ENCODE assay signal across 23 cellular contexts in genomic region chr1:172589553-172589952, GRCh38. TPM values are rescaled to one million over a fixed set of nuclear protein-coding genes. Genes with fewer than 3 reads are reported as not detected.
A peak's percentile ranks its signal among the peaks of the same experiment; 100 is the strongest.
DNase-seq lines count a peak whose midpoint lies in the region; ATAC-seq, FAIRE-seq and TF ChIP-seq lines count a peak whose summit lies in the region.
"Had no signal": no experiment of that assay in that cellular context is flagged by ENCODE, and none has a peak within 500 bp of the region (broad histone marks: within the 10 kb centered on the region; RNA-seq: fewer than 3 reads in every experiment).

No MANE protein-coding gene starts in this region.

- H3K36me3 ChIP-seq in Panc1 (ENCODE audit: control insufficient read depth, insufficient read depth, low read length) (peaks cover 14% of the 10 kb centered on the region), skeletal muscle satellite cell (ENCODE audit: insufficient read depth, low read length) (peaks cover 20% of the 10 kb centered on the region), pancreas (peaks cover 0 to 24% (median 14%) of the 10 kb centered on the region in 3 donors)

- no peaks in the 10 kb centered on the region for H3K27me3 Mint-ChIP-seq in activated T-cell treated with anti-CD3 and anti-CD28 coated beads, Interleukin-2, amount 50 U/mL, for 72 hours (ENCODE audit: low read depth)
- H3K27me3 Mint-ChIP-seq in activated T-cell treated with anti-CD3 and anti-CD28 coated beads, Interleukin-2, amount 50 U/mL, for 4 hours (ENCODE audit: low read depth): no peaks in the 10 kb centered on the region
- H3K27me3 Mint-ChIP-seq in central memory CD8-positive, alpha-beta T cell: no peaks in the 10 kb centered on the region
- H3K27me3 Mint-ChIP-seq: memory B cell; naive B cell; stimulated activated naive B cell treated with anti-CD40 and anti-IgM and Interleukin-4, amounts not matched to agents 10 μg/mL and 1 μg/mL and 100 μg/mL, for 72 hours had no signal

- H3K4me3 Mint-ChIP-seq in activated T-cell treated with anti-CD3 and anti-CD28 coated beads, Interleukin-2, amount 50 U/mL, for 72 hours: peak overlapping the region; percentile 43 to 74
- no peak overlapping the region for H3K4me3 Mint-ChIP-seq in activated T-cell treated with anti-CD3 and anti-CD28 coated beads, Interleukin-2, amount 50 U/mL, for 4 hours
- H3K4me3 Mint-ChIP-seq in central memory CD8-positive, alpha-beta T cell: no peak overlapping the region
- H3K4me3 Mint-ChIP-seq: memory B cell; naive B cell; stimulated activated naive B cell treated with anti-CD40 and anti-IgM and Interleukin-4, amounts not matched to agents 10 μg/mL and 1 μg/mL and 100 μg/mL, for 72 hours had no signal

- POLR2A ChIA-PET in Panc1 (lab: Charles Lee): no interaction called here

- peaks cover 2 to 4% of the 10 kb centered on the region in 2 donors for H3K9me3 Mint-ChIP-seq in activated T-cell treated with anti-CD3 and anti-CD28 coated beads, Interleukin-2, amount 50 U/mL, for 72 hours
- H3K9me3 Mint-ChIP-seq in activated T-cell treated with anti-CD3 and anti-CD28 coated beads, Interleukin-2, amount 50 U/mL, for 4 hours: no peaks in the 10 kb centered on the region
- no peaks in the 10 kb centered on the region for H3K9me3 Mint-ChIP-seq in central memory CD8-positive, alpha-beta T cell
- H3K9me3 Mint-ChIP-seq: memory B cell had no signal

- FAIRE-seq in pancreas (lab: Jason Lieb, UNC) (no peak), D721Med (lab: Jason Lieb, UNC) (no peak)
- FAIRE-seq: GM12891 had no signal

- TF ChIP-seq CTCF in Panc1 (IDR thresholded peaks at IDR 0.05): no peak
- no peak for TF ChIP-seq CTCF in pancreas (IDR thresholded peaks at IDR 0.05)
- no peak for TF ChIP-seq CTCF in D721Med (IDR thresholded peaks at IDR 0.05; ENCODE audit: insufficient read depth, missing control alignments)

- H3K9me3 ChIP-seq in Panc1 (ENCODE audit: control insufficient read depth, insufficient read depth, low read depth, low read length): no peaks in the 10 kb centered on the region
- no peaks in the 10 kb centered on the region for H3K9me3 ChIP-seq in skeletal muscle satellite cell (replicated peaks; ENCODE audit: low read length)
- no peaks in the 10 kb centered on the region for H3K9me3 ChIP-seq in pancreas
- H3K9me3 ChIP-seq: esophagus squamous epithelium, sigmoid colon had no signal

- H3K4me2 ChIP-seq in skeletal muscle satellite cell (ENCODE audit: low read length): peak overlapping the region; percentile 65

- H3K27ac ChIP-seq in Panc1 (ENCODE audit: low read length) (no peak overlapping the region), pancreas (no peak overlapping the region)
- H3K27ac ChIP-seq: parathyroid adenoma, sigmoid colon had no signal

- H3K36me3 Mint-ChIP-seq in activated T-cell treated with anti-CD3 and anti-CD28 coated beads, Interleukin-2, amount 50 U/mL, for 72 hours (ENCODE audit: insufficient read depth in 2 of 2): peaks cover 21 to 48% of the 10 kb centered on the region in 2 donors
- peaks cover 62% of the 10 kb centered on the region for H3K36me3 Mint-ChIP-seq in activated T-cell treated with anti-CD3 and anti-CD28 coated beads, Interleukin-2, amount 50 U/mL, for 4 hours (ENCODE audit: insufficient read depth)
- H3K36me3 Mint-ChIP-seq in central memory CD8-positive, alpha-beta T cell (ENCODE audit: insufficient read depth): peaks cover 49% of the 10 kb centered on the region

- peaks cover 23% of the 10 kb centered on the region for H3K4me1 Mint-ChIP-seq in activated T-cell treated with anti-CD3 and anti-CD28 coated beads, Interleukin-2, amount 50 U/mL, for 72 hours (ENCODE audit: low read depth)
- H3K4me1 Mint-ChIP-seq in activated T-cell treated with anti-CD3 and anti-CD28 coated beads, Interleukin-2, amount 50 U/mL, for 4 hours (ENCODE audit: low read depth): peaks cover 28% of the 10 kb centered on the region
- peaks cover 22% of the 10 kb centered on the region for H3K4me1 Mint-ChIP-seq in central memory CD8-positive, alpha-beta T cell

- no peaks in the 10 kb centered on the region for H3K27me3 ChIP-seq in Panc1 (ENCODE audit: control insufficient read depth, insufficient read depth, low read length)
- no peaks in the 10 kb centered on the region for H3K27me3 ChIP-seq in skeletal muscle satellite cell (ENCODE audit: control insufficient read depth, insufficient read depth, low read length)
- H3K27me3 ChIP-seq in pancreas: no peaks in the 10 kb centered on the region
- H3K27me3 ChIP-seq: esophagus squamous epithelium, sigmoid colon had no signal

- in situ Hi-C loops in Panc1 (cut with HindIII; ENCODE audit: low pct_unique_long_range_greater_than_20kb, low sequenced_read_pairs): no loop called here

- H3K4me1 ChIP-seq in Panc1 (ENCODE audit: control insufficient read depth, insufficient read depth, low read length) (no peaks in the 10 kb centered on the region), skeletal muscle satellite cell (ENCODE audit: control insufficient read depth, insufficient read depth, low read length) (peaks cover 41% of the 10 kb centered on the region), pancreas (peaks cover 0 to 19% (median 0%) of the 10 kb centered on the region in 3 donors)
- H3K4me1 ChIP-seq: parathyroid adenoma, sigmoid colon had no signal

- intact Hi-C loops in Panc1 (cut with micrococcal nuclease; ENCODE audit: unreplicated experiment) (no loop called here), pancreas (cut with DNase I) (no loop called here)

- CTCF ChIA-PET in Panc1 (lab: Charles Lee): no interaction called here

- H3K27ac Mint-ChIP-seq in activated T-cell treated with anti-CD3 and anti-CD28 coated beads, Interleukin-2, amount 50 U/mL, for 72 hours: peak overlapping the region; percentile 43
- H3K27ac Mint-ChIP-seq in central memory CD8-positive, alpha-beta T cell (ENCODE audit: low read depth): peak overlapping the region; percentile 54
- H3K27ac Mint-ChIP-seq: stimulated activated naive B cell treated with anti-CD40 and anti-IgM and Interleukin-4, amounts not matched to agents 10 μg/mL and 1 μg/mL and 100 μg/mL, for 72 hours had no signal

- ATAC-seq in activated T-cell treated with anti-CD3 and anti-CD28 coated beads, Interleukin-2, amount 50 U/mL, for 72 hours (replicated peaks in 1 of 2): no peak
- no peak for ATAC-seq in activated T-cell treated with anti-CD3 and anti-CD28 coated beads, Interleukin-2, amount 50 U/mL, for 4 hours
- ATAC-seq in Panc1 (no peak), pancreas (no peak)
- no peak for ATAC-seq in central memory CD8-positive, alpha-beta T cell (replicated peaks; ENCODE audit: extremely low read depth, poor library complexity, severe bottlenecking)

- peak overlapping the region; percentile 36 for H3K9ac ChIP-seq in skeletal muscle satellite cell (ENCODE audit: low read depth, low read length)
- H3K9ac ChIP-seq: parathyroid adenoma had no signal

- DNase-seq in activated T-cell treated with anti-CD3 and anti-CD28 coated beads, Interleukin-2, amount 50 U/mL, for 72 hours: no peak
- DNase-seq in activated T-cell treated with anti-CD3 and anti-CD28 coated beads, Interleukin-2, amount 50 U/mL, for 4 hours: no peak
- no peak for DNase-seq in Panc1 (ENCODE audit: low read depth, low spot score)
- no peak for DNase-seq in central memory CD8-positive, alpha-beta T cell (ENCODE audit: low spot score in 2 of 2)
- no peak for DNase-seq in pancreas
- DNase-seq in D721Med (ENCODE audit: insufficient read length, low spot score): no peak
- no peak for DNase-seq in NCI-H2081 treated with DMSO at 0.1 percent for 48 hours (lab: John Stamatoyannopoulos, UW)
- DNase-seq: activated gamma-delta T cell; DMS153; esophagus squamous epithelium; GF-D8; GOT3; naive B cell; NCI-H1092; NCI-H2029 treated with DMSO at 0.1 percent for 48 hours; NCI-H446; RPMI8226; sigmoid colon; stimulated activated naive B cell treated with anti-CD40 and anti-IgM and Interleukin-4, amounts not matched to agents 10 μg/mL and 1 μg/mL and 100 μg/mL, for 72 hours had no signal

- 90 to 94% methylated on average over 3 of the region's 3 CpGs for WGBS in pancreas, 2 donors

- H3K4me3 ChIP-seq in Panc1 (ENCODE audit: low read depth in 2 of 2, low read length in 2 of 2): no peak overlapping the region
- H3K4me3 ChIP-seq in skeletal muscle satellite cell (ENCODE audit: low read length): peak overlapping the region; percentile 19
- H3K4me3 ChIP-seq in pancreas: no peak overlapping the region
- H3K4me3 ChIP-seq: esophagus squamous epithelium, sigmoid colon had no signal

- TSS peak; percentile 35 for BruUV-seq in Panc1 (replicated peaks; lab: Mats Ljungman, UMichigan)

RNA-seq across cellular contexts. Expression of gene SUCO, which starts 56.6 kb away (rescaled TPM):
- total RNA-seq in activated T-cell treated with anti-CD3 and anti-CD28 coated beads, Interleukin-2, amount 50 U/mL, for 72 hours: 10 to 100 TPM; 27.6 to 31.3 TPM
- total RNA-seq in activated T-cell treated with anti-CD3 and anti-CD28 coated beads, Interleukin-2, amount 50 U/mL, for 4 hours: 10 to 100 TPM; 19.5 to 21.5 (median 20.3) TPM
- 31.3 TPM for total RNA-seq in Panc1 (2021; ENCODE audit: unreplicated experiment)
- polyA plus RNA-seq in Panc1 (2012; ENCODE audit: insufficient read length): 9.9 TPM
- 22.1 and 25.6 TPM in 2 replicates for total RNA-seq in skeletal muscle satellite cell (2012; rRNA removed)
- total RNA-seq in pancreas: 10 to 100 TPM; 22.6 to 79.8 (median 35.0) TPM
- 10 to 100 TPM; 16.6 to 23.5 TPM for polyA plus RNA-seq in pancreas

Comparison
In these comparisons a context has a peak if more than half of its experiments do, and no peak if none do; other contexts are left out.
1. H3K4me3 Mint-ChIP-seq: peak in activated T-cell treated with anti-CD3 and anti-CD28 coated beads, Interleukin-2, amount 50 U/mL, for 72 hours (2 of 2); none in activated T-cell treated with anti-CD3 and anti-CD28 coated beads, Interleukin-2, amount 50 U/mL, for 4 hours (single experiment) and central memory CD8-positive, alpha-beta T cell (single experiment).